ENCODE assay signal across 12 cellular contexts in genomic region chrX:29555465-29556091, GRCh38.
DNase-seq lines count a peak whose midpoint lies in the region; ATAC-seq and TF ChIP-seq lines count a peak whose summit lies in the region.
"Had no signal": no experiment of that assay in that cellular context is flagged by ENCODE, and none has a peak within 500 bp of the region (broad histone marks: within the 10 kb centered on the region; RNA-seq: fewer than 3 reads in every experiment).

No MANE protein-coding gene starts in this region.

- peak overlapping the region; percentile 31; the same call in 1 of the 2 replicates for H3K4me3 ChIP-seq in OCI-LY3 (ENCODE audit: low read length)
- H3K4me3 ChIP-seq: breast epithelium had no signal

- peak overlapping the region; percentile 64 for H3K4me2 ChIP-seq in OCI-LY3 (ENCODE audit: low read length)

- no peaks in the 10 kb centered on the region for H3K4me1 Mint-ChIP-seq in activated T-cell treated with anti-CD3 and anti-CD28 coated beads, Interleukin-2, amount 50 U/mL, for 24 hours (ENCODE audit: low read depth)

- H3K27me3 ChIP-seq in OCI-LY3 (ENCODE audit: low read depth, low read length): peaks cover 63% of the 10 kb centered on the region
- H3K27me3 ChIP-seq: breast epithelium had no signal

- no peak overlapping the region for H3K27ac Mint-ChIP-seq in activated T-cell treated with anti-CD3 and anti-CD28 coated beads, Interleukin-2, amount 50 U/mL, for 24 hours

- no peak for TF ChIP-seq CTCF in OCI-LY3 (IDR thresholded peaks at IDR 0.05; ENCODE audit: low read depth, low read length)

- no peak overlapping the region for H3K4me3 Mint-ChIP-seq in activated T-cell treated with anti-CD3 and anti-CD28 coated beads, Interleukin-2, amount 50 U/mL, for 24 hours

- DNase-seq in NCI-H446 (lab: John Stamatoyannopoulos, UW) (no peak), NCI-H345 (lab: John Stamatoyannopoulos, UW) (no peak)
- no peak for DNase-seq in activated CD8-positive, alpha-beta memory T cell treated with anti-CD3 and anti-CD28 coated beads, Interleukin-2, amount 50 U/mL, for 4 hours
- no peak for DNase-seq in activated T-cell treated with anti-CD3 and anti-CD28 coated beads, Interleukin-2, amount 50 U/mL, for 24 hours
- DNase-seq: activated T-cell treated with anti-CD3 and anti-CD28 coated beads, Interleukin-2, amount 50 U/mL, for 1 hour; Karpas-422 had no signal

- peaks cover 4% of the 10 kb centered on the region for H3K36me3 ChIP-seq in OCI-LY3 (replicated peaks; ENCODE audit: low read depth, low read length)
- H3K36me3 ChIP-seq: breast epithelium had no signal

- H3K9ac ChIP-seq in OCI-LY3 (ENCODE audit: low read length): no peak overlapping the region

- ATAC-seq in GM18511 (IDR thresholded peaks at IDR 0.05; ENCODE audit: unreplicated experiment): peak; percentile 97
- ATAC-seq in GM21360 (IDR thresholded peaks at IDR 0.05; ENCODE audit: unreplicated experiment): peak; percentile 98
- peak; percentile 97 for ATAC-seq in HG02981 (IDR thresholded peaks at IDR 0.05; ENCODE audit: unreplicated experiment)

- no peaks in the 10 kb centered on the region for H3K79me2 ChIP-seq in OCI-LY3 (ENCODE audit: low read length)

- H3K27me3 Mint-ChIP-seq in activated T-cell treated with anti-CD3 and anti-CD28 coated beads, Interleukin-2, amount 50 U/mL, for 24 hours: no peaks in the 10 kb centered on the region

- H3K27ac ChIP-seq in OCI-LY3 (ENCODE audit: low read length): no peak overlapping the region
- H3K27ac ChIP-seq: breast epithelium, C4-2B had no signal

- no peaks in the 10 kb centered on the region for H3K36me3 Mint-ChIP-seq in activated T-cell treated with anti-CD3 and anti-CD28 coated beads, Interleukin-2, amount 50 U/mL, for 24 hours (ENCODE audit: low read depth)

- H4K20me1 ChIP-seq in OCI-LY3 (ENCODE audit: insufficient read depth, low read length): peaks cover 9% of the 10 kb centered on the region; the same call in 1 of the 2 replicates

- peaks cover 19% of the 10 kb centered on the region for H3K4me1 ChIP-seq in OCI-LY3 (ENCODE audit: low read length)
- H3K4me1 ChIP-seq: breast epithelium had no signal

- no peak overlapping the region for H2AFZ ChIP-seq in OCI-LY3 (ENCODE audit: low read depth, low read length)

- peaks cover 8% of the 10 kb centered on the region; the same call in 1 of the 2 replicates for H3K9me3 ChIP-seq in OCI-LY3 (ENCODE audit: insufficient read depth, low read length)

- H3K9me3 Mint-ChIP-seq in activated T-cell treated with anti-CD3 and anti-CD28 coated beads, Interleukin-2, amount 50 U/mL, for 24 hours: peaks cover 11% of the 10 kb centered on the region
